Comparison of ENCODE assay signal across 35 cellular contexts in the genomic region with DNA sequence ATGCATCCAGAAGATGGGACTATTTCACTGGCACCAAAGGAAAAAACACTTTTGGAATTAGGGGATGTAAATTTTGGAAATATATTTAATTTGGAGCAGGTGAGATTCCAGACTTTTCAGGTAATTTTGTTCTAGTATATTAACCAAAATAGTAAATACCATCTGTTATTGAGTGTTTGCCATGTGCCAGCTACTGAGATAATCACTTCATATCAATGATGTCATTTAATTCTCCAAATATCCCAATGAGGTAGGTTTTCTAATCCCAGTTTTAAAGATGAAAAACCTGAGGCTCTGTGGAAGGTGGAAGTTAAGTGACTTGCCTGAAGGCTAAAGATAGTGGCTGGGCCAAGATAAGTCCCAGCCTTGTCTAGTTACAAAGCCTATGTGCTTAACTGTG.
"Had no signal": no experiment of that assay in that cellular context is flagged by ENCODE, and none has a peak within 500 bp of the region (broad histone marks: within the 10 kb centered on the region; RNA-seq: fewer than 3 reads in every experiment).

No MANE protein-coding gene starts in this region.

- H3K27ac ChIP-seq: KMS-11 had no signal

- DNase-seq: Karpas-422, Kasumi-1, MG63, MM.1S, MV-4-11, NCI-H1048, NCI-H1092, NCI-H1092 treated with DMSO at 0.1 percent for 48 hours, NCI-H1105, NCI-H1105 treated with DMSO at 0.1 percent for 48 hours, NCI-H1417, NCI-H1417 treated with DMSO at 0.1 percent for 48 hours, NCI-H1436, NCI-H1436 treated with DMSO at 0.1 percent for 48 hours, NCI-H146, NCI-H1694, NCI-H1694 treated with DMSO at 0.1 percent for 48 hours, NCI-H187, NCI-H187 treated with DMSO at 0.1 percent for 48 hours, NCI-H1930, NCI-H2029, NCI-H2029 treated with DMSO at 0.1 percent for 48 hours, NCI-H2081, NCI-H2081 treated with DMSO at 0.1 percent for 48 hours, NCI-H2107, NCI-H2171, NCI-H2171 treated with DMSO at 0.1 percent for 48 hours, NCI-H2227 treated with DMSO at 0.1 percent for 48 hours, NCI-H226, NCI-H345, NCI-H446, NCI-H446 treated with DMSO at 0.1 percent for 48 hours, NCI-H510A, NCI-H510A treated with DMSO at 0.1 percent for 48 hours had no signal

- H3K4me2 ChIP-seq: KMS-11 had no signal

- H3K9me3 ChIP-seq: MG63 had no signal

- H3K27me3 ChIP-seq: MG63 had no signal

- H3K4me3 ChIP-seq: MG63 had no signal

- H3K9ac ChIP-seq: KMS-11 had no signal
